ENCODE assay signal across 33 cellular contexts in genomic region chr7:1440620-1441019, GRCh38.
"Had no signal": no experiment of that assay in that cellular context is flagged by ENCODE, and none has a peak within 500 bp of the region (broad histone marks: within the 10 kb centered on the region; RNA-seq: fewer than 3 reads in every experiment).

No MANE protein-coding gene starts in this region.

- H3K4me3 ChIP-seq: ascending aorta, breast epithelium, cardiac muscle cell, colonic mucosa, esophagus squamous epithelium, gastroesophageal sphincter, heart right ventricle had no signal

- H3K9me3 Mint-ChIP-seq: activated naive CD4-positive, alpha-beta T cell treated with anti-CD3 and anti-CD28 coated beads, Interleukin-2, amount 50 U/mL, for 72 hours; activated naive CD8-positive, alpha-beta T cell treated with anti-CD3 and anti-CD28 coated beads, Interleukin-2, amount 10 ng/mL, durations not matched to agents 7 days and 5 days; activated T-cell treated with anti-CD3 and anti-CD28 coated beads, Interleukin-2, amount 50 U/mL, for 24 hours; activated T-cell treated with anti-CD3 and anti-CD28 coated beads, Interleukin-2, amount 50 U/mL, for 72 hours; brain had no signal

- H3K27me3 Mint-ChIP-seq: activated CD4-positive, alpha-beta memory T cell treated with anti-CD3 and anti-CD28 coated beads, Interleukin-2, amount 10 ng/mL, durations not matched to agents 7 days and 5 days; activated CD4-positive, alpha-beta T cell treated with anti-CD3 and anti-CD28 coated beads, Interleukin-2, amount 10 ng/mL, durations not matched to agents 7 days and 5 days; activated naive CD4-positive, alpha-beta T cell treated with anti-CD3 and anti-CD28 coated beads, Interleukin-2, amount 10 ng/mL, durations not matched to agents 7 days and 5 days; activated naive CD8-positive, alpha-beta T cell treated with anti-CD3 and anti-CD28 coated beads, Interleukin-2, amount 10 ng/mL, durations not matched to agents 7 days and 5 days; activated T-cell treated with anti-CD3 and anti-CD28 coated beads, Interleukin-2, amount 50 U/mL, for 24 hours; brain had no signal

- H3K36me3 Mint-ChIP-seq: activated naive CD4-positive, alpha-beta T cell treated with anti-CD3 and anti-CD28 coated beads, Interleukin-2, amount 10 ng/mL, durations not matched to agents 7 days and 5 days; activated naive CD4-positive, alpha-beta T cell treated with anti-CD3 and anti-CD28 coated beads, Interleukin-2, amount 50 U/mL, for 72 hours; activated naive CD8-positive, alpha-beta T cell treated with anti-CD3 and anti-CD28 coated beads, Interleukin-2, amount 10 ng/mL, durations not matched to agents 7 days and 5 days; WTC11 had no signal

- H3K4me1 ChIP-seq: ascending aorta, breast epithelium, colonic mucosa, esophagus squamous epithelium, gastroesophageal sphincter, heart right ventricle had no signal

- H3K36me3 ChIP-seq: breast epithelium, cardiac muscle cell, colonic mucosa had no signal

- H3K4me1 Mint-ChIP-seq: activated CD4-positive, alpha-beta memory T cell treated with anti-CD3 and anti-CD28 coated beads, Interleukin-2, amount 10 ng/mL, durations not matched to agents 7 days and 5 days; activated CD4-positive, alpha-beta T cell treated with anti-CD3 and anti-CD28 coated beads, Interleukin-2, amount 10 ng/mL, durations not matched to agents 7 days and 5 days; activated naive CD4-positive, alpha-beta T cell treated with anti-CD3 and anti-CD28 coated beads, Interleukin-2, amount 10 ng/mL, durations not matched to agents 7 days and 5 days; activated naive CD8-positive, alpha-beta T cell treated with anti-CD3 and anti-CD28 coated beads, Interleukin-2, amount 10 ng/mL, durations not matched to agents 7 days and 5 days; brain; WTC11 had no signal

- H3K27ac Mint-ChIP-seq: activated CD4-positive, alpha-beta memory T cell treated with anti-CD3 and anti-CD28 coated beads, Interleukin-2, amount 10 ng/mL, durations not matched to agents 7 days and 5 days; activated CD4-positive, alpha-beta T cell treated with anti-CD3 and anti-CD28 coated beads, Interleukin-2, amount 10 ng/mL, durations not matched to agents 7 days and 5 days; activated naive CD4-positive, alpha-beta T cell treated with anti-CD3 and anti-CD28 coated beads, Interleukin-2, amount 10 ng/mL, durations not matched to agents 7 days and 5 days; activated naive CD4-positive, alpha-beta T cell treated with anti-CD3 and anti-CD28 coated beads, Interleukin-2, amount 50 U/mL, for 72 hours; activated naive CD8-positive, alpha-beta T cell treated with anti-CD3 and anti-CD28 coated beads, Interleukin-2, amount 10 ng/mL, durations not matched to agents 7 days and 5 days; activated T-cell treated with anti-CD3 and anti-CD28 coated beads, Interleukin-2, amount 50 U/mL, for 24 hours; activated T-cell treated with anti-CD3 and anti-CD28 coated beads, Interleukin-2, amount 50 U/mL, for 72 hours; brain; WTC11 had no signal

- DNase-seq: activated CD4-positive, alpha-beta memory T cell treated with anti-CD3 and anti-CD28 coated beads, Interleukin-2, amount 10 ng/mL, durations not matched to agents 7 days and 5 days; activated CD4-positive, alpha-beta T cell treated with anti-CD3 and anti-CD28 coated beads for 1 hour; activated CD4-positive, alpha-beta T cell treated with anti-CD3 and anti-CD28 coated beads for 4 hours; activated CD4-positive, alpha-beta T cell treated with anti-CD3 and anti-CD28 coated beads, Interleukin-2, amount 10 ng/mL, durations not matched to agents 7 days and 5 days; activated CD4-positive, alpha-beta T cell treated with anti-CD3 and anti-CD28 coated beads, Interleukin-2, amount 50 U/mL, for 4 hours; activated CD8-positive, alpha-beta memory T cell treated with anti-CD3 and anti-CD28 coated beads, Interleukin-2, amount 50 U/mL, for 48 hours; activated gamma-delta T cell; activated naive CD4-positive, alpha-beta T cell; activated naive CD4-positive, alpha-beta T cell treated with anti-CD3 and anti-CD28 coated beads, Interleukin-2, amount 10 ng/mL, durations not matched to agents 7 days and 5 days; activated naive CD8-positive, alpha-beta T cell treated with anti-CD3 and anti-CD28 coated beads, Interleukin-2, amount 10 ng/mL, durations not matched to agents 7 days and 5 days; activated T-cell treated with anti-CD3 and anti-CD28 coated beads for 4 hours; activated T-cell treated with anti-CD3 and anti-CD28 coated beads, Interleukin-2, amount 50 U/mL, for 24 hours; activated T-cell treated with anti-CD3 and anti-CD28 coated beads, Interleukin-2, amount 50 U/mL, for 72 hours; central memory CD4-positive, alpha-beta T cell; cerebellar nuclear complex; colonic mucosa; effector CD8-positive, alpha-beta T cell; esophagus squamous epithelium; foreskin melanocyte; heart right ventricle; T-helper 2 cell had no signal

- H3K27ac ChIP-seq: ascending aorta, breast epithelium, cardiac muscle cell, colonic mucosa, epithelial cell of prostate, esophagus squamous epithelium, gastroesophageal sphincter, heart right ventricle, VCaP had no signal

- H3K4me3 Mint-ChIP-seq: activated CD4-positive, alpha-beta memory T cell treated with anti-CD3 and anti-CD28 coated beads, Interleukin-2, amount 10 ng/mL, durations not matched to agents 7 days and 5 days; activated CD4-positive, alpha-beta T cell treated with anti-CD3 and anti-CD28 coated beads, Interleukin-2, amount 10 ng/mL, durations not matched to agents 7 days and 5 days; activated naive CD4-positive, alpha-beta T cell treated with anti-CD3 and anti-CD28 coated beads, Interleukin-2, amount 10 ng/mL, durations not matched to agents 7 days and 5 days; activated naive CD8-positive, alpha-beta T cell treated with anti-CD3 and anti-CD28 coated beads, Interleukin-2, amount 10 ng/mL, durations not matched to agents 7 days and 5 days; activated T-cell treated with anti-CD3 and anti-CD28 coated beads, Interleukin-2, amount 50 U/mL, for 24 hours; activated T-cell treated with anti-CD3 and anti-CD28 coated beads, Interleukin-2, amount 50 U/mL, for 72 hours; brain; WTC11 had no signal

- ATAC-seq: activated naive CD4-positive, alpha-beta T cell treated with anti-CD3 and anti-CD28 coated beads, Interleukin-2, amount 50 U/mL, for 72 hours; activated T-cell treated with anti-CD3 and anti-CD28 coated beads, Interleukin-2, amount 50 U/mL, for 72 hours; gastroesophageal sphincter; heart right ventricle; WTC11 had no signal

- FAIRE-seq: endometrium, endothelial cell of umbilical vein, TTC549 had no signal

- H3K9me3 ChIP-seq: ascending aorta, breast epithelium, colonic mucosa, esophagus squamous epithelium, gastroesophageal sphincter, heart right ventricle had no signal

- H3K27me3 ChIP-seq: ascending aorta, breast epithelium, cardiac muscle cell, colonic mucosa, esophagus squamous epithelium, gastroesophageal sphincter, heart right ventricle had no signal
